In the genomic region with DNA sequence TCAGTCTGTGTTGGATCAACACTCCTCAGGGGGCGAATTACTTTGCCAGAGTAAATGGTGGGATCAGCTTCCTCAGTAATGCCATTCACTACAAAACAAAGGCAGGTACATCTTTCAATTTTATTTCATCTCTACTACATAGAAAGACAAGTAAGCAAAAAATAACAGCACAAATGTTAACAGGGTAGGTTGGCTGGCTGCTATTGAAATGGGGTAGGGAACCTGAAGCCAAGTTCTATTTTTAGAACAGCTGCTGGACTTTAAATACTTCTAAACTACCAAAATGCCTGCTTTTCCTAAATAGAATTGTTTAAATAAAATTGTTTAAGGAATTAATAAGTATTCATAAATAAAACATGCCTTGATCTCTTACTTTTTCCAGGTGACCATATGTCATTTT, we compare ENCODE assay signal across 22 cellular contexts. TPM values are rescaled to one million over a fixed set of nuclear protein-coding genes. Genes with fewer than 3 reads are reported as not detected.
DNase-seq lines count a peak whose midpoint lies in the region; ATAC-seq and TF ChIP-seq lines count a peak whose summit lies in the region.
"Had no signal": no experiment of that assay in that cellular context is flagged by ENCODE, and none has a peak within 500 bp of the region (broad histone marks: within the 10 kb centered on the region; RNA-seq: fewer than 3 reads in every experiment).

No MANE protein-coding gene starts in this region.

- H3K4me3 Mint-ChIP-seq in activated T-helper 2 cell treated with anti-CD3 and anti-CD28 coated beads, Interferon-gamma antibody, Interleukin-2, Interleukin-4, amounts not matched to agents 10 μg/mL and 5 μg/mL and 100 μg/mL, durations not matched to agents 14 hours and 24 hours and 36 hours (ENCODE audit: low read depth), result no peak overlapping the region
- H3K4me3 Mint-ChIP-seq: nephron progenitor cell had no signal

- no peak overlapping the region for H3K4me3 ChIP-seq in heart left ventricle
- no peak overlapping the region for H3K4me3 ChIP-seq in right atrium auricular region
- no peak overlapping the region for H3K4me3 ChIP-seq in effector memory CD4-positive, alpha-beta T cell (ENCODE audit: insufficient read depth, low read depth, low read length, poor library complexity, severe bottlenecking)
- H3K4me3 ChIP-seq: ascending aorta, thoracic aorta, vagina had no signal

- H3K27me3 Mint-ChIP-seq in activated T-helper 2 cell treated with anti-CD3 and anti-CD28 coated beads, Interferon-gamma antibody, Interleukin-2, Interleukin-4, amounts not matched to agents 10 μg/mL and 5 μg/mL and 100 μg/mL, durations not matched to agents 14 hours and 24 hours and 36 hours (ENCODE audit: low read depth), result no peaks in the 10 kb centered on the region

- peaks cover 14% of the 10 kb centered on the region for H3K4me1 Mint-ChIP-seq in activated T-helper 2 cell treated with anti-CD3 and anti-CD28 coated beads, Interferon-gamma antibody, Interleukin-2, Interleukin-4, amounts not matched to agents 10 μg/mL and 5 μg/mL and 100 μg/mL, durations not matched to agents 14 hours and 24 hours and 36 hours (ENCODE audit: low read depth)
- H3K4me1 Mint-ChIP-seq: nephron progenitor cell had no signal

- H3K27me3 ChIP-seq in heart left ventricle (no peaks in the 10 kb centered on the region), right atrium auricular region (no peaks in the 10 kb centered on the region)
- H3K27me3 ChIP-seq in effector memory CD4-positive, alpha-beta T cell (replicated peaks; ENCODE audit: control insufficient read depth, insufficient read depth, low read length, poor library complexity, severe bottlenecking), result no peaks in the 10 kb centered on the region
- H3K27me3 ChIP-seq: ascending aorta, vagina had no signal

- WGBS in heart left ventricle, 4 donors, result 67 to 76% (median 73%) methylated on average over 1 of the region's 1 CpG

- peak in 3 of 4 donors; percentile 45 to 63 (median 46) for ATAC-seq in heart left ventricle
- ATAC-seq: left colon had no signal

- H3K9me3 ChIP-seq in heart left ventricle, result no peaks in the 10 kb centered on the region
- H3K9me3 ChIP-seq in right atrium auricular region, result no peaks in the 10 kb centered on the region
- H3K9me3 ChIP-seq in effector memory CD4-positive, alpha-beta T cell (ENCODE audit: control insufficient read depth, low read length), result no peaks in the 10 kb centered on the region
- H3K9me3 ChIP-seq: ascending aorta, thoracic aorta, vagina had no signal

- DNase-seq in heart left ventricle, result no peak
- no peak for DNase-seq in right atrium auricular region (ENCODE audit: low spot score)
- DNase-seq in activated T-helper 2 cell treated with anti-CD3 and anti-CD28 coated beads, Interferon-gamma antibody, Interleukin-2, Interleukin-4, amounts not matched to agents 10 μg/mL and 5 μg/mL and 100 μg/mL, durations not matched to agents 14 hours and 24 hours and 36 hours (ENCODE audit: low spot score), result no peak
- peak; percentile 5 for DNase-seq in globus pallidus (ENCODE audit: low spot score)
- no peak for DNase-seq in effector memory CD4-positive, alpha-beta T cell
- no peak for DNase-seq in DMS53 (lab: John Stamatoyannopoulos, UW)
- DNase-seq in effector CD8-positive, alpha-beta T cell (lab: John Stamatoyannopoulos, UW), result no peak
- DNase-seq: activated CD4-positive, CD25-positive, alpha-beta regulatory T cell treated with anti-CD3 and anti-CD28 coated beads, Interleukin-2, amount 50 U/mL, for 72 hours; activated CD8-positive, alpha-beta memory T cell treated with anti-CD3 and anti-CD28 coated beads, Interleukin-2, amount 50 U/mL, for 48 hours; cortex of kidney; left colon; midbrain; NCI-H1092 treated with DMSO at 0.1 percent for 48 hours; NCI-H1930; NCI-H226; NCI-H774; nephron progenitor cell had no signal

- H3K27ac ChIP-seq in heart left ventricle (peak overlapping the region in 2 of 12 donors; percentile 1 to 7), right atrium auricular region (peak overlapping the region in 1 of 2 donors; percentile 1)
- H3K27ac ChIP-seq in effector memory CD4-positive, alpha-beta T cell (ENCODE audit: insufficient read depth, low read length, poor library complexity, severe bottlenecking), result no peak overlapping the region
- H3K27ac ChIP-seq: ascending aorta, HL-60, thoracic aorta, vagina had no signal

- intact Hi-C loops in heart left ventricle (cut with DNase I), result no loop called here
- intact Hi-C loops in activated T-helper 2 cell treated with anti-CD3 and anti-CD28 coated beads, Interferon-gamma antibody, Interleukin-2, Interleukin-4, amounts not matched to agents 10 μg/mL and 5 μg/mL and 100 μg/mL, durations not matched to agents 14 hours and 24 hours and 36 hours (cut with micrococcal nuclease), result no loop called here

- peak overlapping the region; percentile 33 for H3K27ac Mint-ChIP-seq in activated T-helper 2 cell treated with anti-CD3 and anti-CD28 coated beads, Interferon-gamma antibody, Interleukin-2, Interleukin-4, amounts not matched to agents 10 μg/mL and 5 μg/mL and 100 μg/mL, durations not matched to agents 14 hours and 24 hours and 36 hours
- H3K27ac Mint-ChIP-seq: nephron progenitor cell had no signal

- no peaks in the 10 kb centered on the region for H3K9me3 Mint-ChIP-seq in activated T-helper 2 cell treated with anti-CD3 and anti-CD28 coated beads, Interferon-gamma antibody, Interleukin-2, Interleukin-4, amounts not matched to agents 10 μg/mL and 5 μg/mL and 100 μg/mL, durations not matched to agents 14 hours and 24 hours and 36 hours
- H3K9me3 Mint-ChIP-seq: nephron progenitor cell had no signal

- peaks cover 0 to 20% (median 7%) of the 10 kb centered on the region in 12 donors for H3K4me1 ChIP-seq in heart left ventricle
- peaks cover 0 to 6% of the 10 kb centered on the region in 2 donors for H3K4me1 ChIP-seq in right atrium auricular region
- H3K4me1 ChIP-seq in effector memory CD4-positive, alpha-beta T cell (ENCODE audit: control insufficient read depth, insufficient read depth, low read length, poor library complexity, severe bottlenecking), result no peaks in the 10 kb centered on the region
- H3K4me1 ChIP-seq: ascending aorta, vagina had no signal

- no peak for TF ChIP-seq CTCF in heart left ventricle (IDR thresholded peaks at IDR 0.05)
- no peak for TF ChIP-seq CTCF in right atrium auricular region (IDR thresholded peaks at IDR 0.05)

- H3K36me3 Mint-ChIP-seq in activated T-helper 2 cell treated with anti-CD3 and anti-CD28 coated beads, Interferon-gamma antibody, Interleukin-2, Interleukin-4, amounts not matched to agents 10 μg/mL and 5 μg/mL and 100 μg/mL, durations not matched to agents 14 hours and 24 hours and 36 hours (ENCODE audit: low read depth), result peaks cover 91% of the 10 kb centered on the region

- no peak for TF ChIP-seq POLR2A in heart left ventricle (IDR thresholded peaks at IDR 0.05)

- H3K36me3 ChIP-seq in heart left ventricle, result peaks cover 0 to 100% (median 99%) of the 10 kb centered on the region in 9 donors
- H3K36me3 ChIP-seq in right atrium auricular region, result peaks cover 94% of the 10 kb centered on the region
- H3K36me3 ChIP-seq in effector memory CD4-positive, alpha-beta T cell (ENCODE audit: control insufficient read depth, insufficient read depth, low read length), result peaks cover 95% of the 10 kb centered on the region

RNA-seq across cellular contexts. Expression of gene NRAS, which starts 7.3 kb away (rescaled TPM):
- total RNA-seq in heart left ventricle, result 10 to 100 TPM in 5 of 9 donors, 1 to 10 TPM in 4; 7.1 to 25.7 (median 10.2) TPM
- polyA plus RNA-seq in heart left ventricle, result 10 to 100 TPM in 1 of 2 donors, 1 to 10 TPM in 1; 4.2 to 19.1 TPM
- total RNA-seq in right atrium auricular region, result 10 to 100 TPM in 1 of 2 donors, 1 to 10 TPM in 1; 7.3 to 11.9 TPM
- total RNA-seq in activated T-helper 2 cell treated with anti-CD3 and anti-CD28 coated beads, Interferon-gamma antibody, Interleukin-2, Interleukin-4, amounts not matched to agents 10 μg/mL and 5 μg/mL and 100 μg/mL, durations not matched to agents 14 hours and 24 hours and 36 hours, result 63.3 and 64.5 TPM in 2 replicates

RNA-seq across cellular contexts. Expression of gene AMPD1, which starts 28.6 kb away (rescaled TPM):
- total RNA-seq in heart left ventricle (not detected), right atrium auricular region (not detected)
- polyA plus RNA-seq in heart left ventricle, result not detected
- total RNA-seq in activated T-helper 2 cell treated with anti-CD3 and anti-CD28 coated beads, Interferon-gamma antibody, Interleukin-2, Interleukin-4, amounts not matched to agents 10 μg/mL and 5 μg/mL and 100 μg/mL, durations not matched to agents 14 hours and 24 hours and 36 hours, result not detected in 2 replicates
- total RNA-seq: ascending aorta, fibroblast of lung, vagina had no signal
- polyA plus RNA-seq: fibroblast of lung had no signal

RNA-seq across cellular contexts. Expression of gene CSDE1, which starts 33.9 kb away (rescaled TPM):
- 1,000 to 10,000 TPM in 2 of 9 donors, 100 to 1,000 TPM in 7; 714 to 1,317 (median 905) TPM for total RNA-seq in heart left ventricle
- polyA plus RNA-seq in heart left ventricle, result 100 to 1,000 TPM; 177 to 381 TPM
- 1,000 to 10,000 TPM in 1 of 2 donors, 100 to 1,000 TPM in 1; 917 to 1,380 TPM for total RNA-seq in right atrium auricular region
- 411 and 414 TPM in 2 replicates for total RNA-seq in activated T-helper 2 cell treated with anti-CD3 and anti-CD28 coated beads, Interferon-gamma antibody, Interleukin-2, Interleukin-4, amounts not matched to agents 10 μg/mL and 5 μg/mL and 100 μg/mL, durations not matched to agents 14 hours and 24 hours and 36 hours

RNA-seq across cellular contexts. Expression of gene DENND2C, which starts 54.1 kb away (rescaled TPM):
- 1 to 10 TPM; 2.1 to 4.1 (median 3.2) TPM for total RNA-seq in heart left ventricle
- polyA plus RNA-seq in heart left ventricle, result 1 to 10 TPM; 1.6 to 2.1 TPM
- total RNA-seq in right atrium auricular region, result 1 to 10 TPM; 1.2 to 1.8 TPM
- total RNA-seq in activated T-helper 2 cell treated with anti-CD3 and anti-CD28 coated beads, Interferon-gamma antibody, Interleukin-2, Interleukin-4, amounts not matched to agents 10 μg/mL and 5 μg/mL and 100 μg/mL, durations not matched to agents 14 hours and 24 hours and 36 hours, result 0.21 and 0.30 TPM in 2 replicates

RNA-seq across cellular contexts. Expression of gene SIKE1, which starts 56.6 kb away (rescaled TPM):
- total RNA-seq in heart left ventricle (10 to 100 TPM; 22.1 to 41.7 (median 34.2) TPM), right atrium auricular region (10 to 100 TPM; 24.8 to 26.9 TPM)
- 10 to 100 TPM; 20.4 to 29.0 TPM for polyA plus RNA-seq in heart left ventricle
- 57.6 and 64.2 TPM in 2 replicates for total RNA-seq in activated T-helper 2 cell treated with anti-CD3 and anti-CD28 coated beads, Interferon-gamma antibody, Interleukin-2, Interleukin-4, amounts not matched to agents 10 μg/mL and 5 μg/mL and 100 μg/mL, durations not matched to agents 14 hours and 24 hours and 36 hours
